In the genomic region with DNA sequence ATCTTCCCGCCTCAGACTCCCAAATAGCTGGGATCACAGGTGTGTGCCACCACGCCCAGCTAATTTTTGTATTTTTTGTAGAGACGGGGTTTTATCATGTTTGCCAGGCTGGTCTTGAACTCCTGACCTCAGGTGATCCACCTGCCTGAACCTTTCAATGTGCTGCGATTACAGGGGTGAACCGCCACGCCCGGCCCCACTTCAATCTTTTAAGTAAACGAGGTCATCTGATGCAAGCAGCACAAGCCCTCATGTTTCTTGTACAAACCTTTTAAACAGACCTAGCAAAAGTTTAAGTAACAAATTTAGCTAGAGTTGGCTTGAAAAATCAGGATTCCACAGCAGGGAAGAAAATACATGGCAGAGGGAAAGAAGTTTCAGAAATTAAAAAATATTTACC, we compare ENCODE assay signal across 36 cellular contexts.
"Had no signal": no experiment of that assay in that cellular context is flagged by ENCODE, and none has a peak within 500 bp of the region (broad histone marks: within the 10 kb centered on the region; RNA-seq: fewer than 3 reads in every experiment).

No MANE protein-coding gene starts in this region.

- H3K4me2 ChIP-seq: KMS-11 had no signal

- H3K27me3 ChIP-seq: MG63 had no signal

- H3K9ac ChIP-seq: KMS-11 had no signal

- H3K9me3 ChIP-seq: MG63 had no signal

- H3K4me3 ChIP-seq: MG63 had no signal

- H3K27ac ChIP-seq: KMS-11 had no signal

- DNase-seq: Karpas-422, Kasumi-1, MG63, MM.1S, MV-4-11, NCI-H1048, NCI-H1092, NCI-H1092 treated with DMSO at 0.1 percent for 48 hours, NCI-H1105, NCI-H1105 treated with DMSO at 0.1 percent for 48 hours, NCI-H1417, NCI-H1417 treated with DMSO at 0.1 percent for 48 hours, NCI-H1436, NCI-H1436 treated with DMSO at 0.1 percent for 48 hours, NCI-H146, NCI-H1694, NCI-H1694 treated with DMSO at 0.1 percent for 48 hours, NCI-H187, NCI-H187 treated with DMSO at 0.1 percent for 48 hours, NCI-H1930, NCI-H2029, NCI-H2029 treated with DMSO at 0.1 percent for 48 hours, NCI-H2081, NCI-H2081 treated with DMSO at 0.1 percent for 48 hours, NCI-H2107, NCI-H2171, NCI-H2171 treated with DMSO at 0.1 percent for 48 hours, NCI-H2227 treated with DMSO at 0.1 percent for 48 hours, NCI-H226, NCI-H345, NCI-H446, NCI-H446 treated with DMSO at 0.1 percent for 48 hours, NCI-H510A, NCI-H510A treated with DMSO at 0.1 percent for 48 hours, NCI-H524 had no signal

- H3K36me3 ChIP-seq: MG63 had no signal
